ENCODE assay signal across 10 cellular contexts in genomic region chr12:14854586-14855163, GRCh38. TPM values are rescaled to one million over a fixed set of nuclear protein-coding genes. Genes with fewer than 3 reads are reported as not detected.
A peak's percentile ranks its signal among the peaks of the same experiment; 100 is the strongest.
DNase-seq lines count a peak whose midpoint lies in the region; ATAC-seq and TF ChIP-seq lines count a peak whose summit lies in the region.
"Had no signal": no experiment of that assay in that cellular context is flagged by ENCODE, and none has a peak within 500 bp of the region (broad histone marks: within the 10 kb centered on the region; RNA-seq: fewer than 3 reads in every experiment).

No MANE protein-coding gene starts in this region.

- DNase-seq in NCI-H526 (lab: John Stamatoyannopoulos, UW) (peak; percentile 65 to 80), fibroblast of lung (ENCODE audit: low read depth in 2 of 2) (peak in 1 of 2 donors; percentile 75), spleen (no peak), left colon (no peak)
- DNase-seq: retina had no signal

- ATAC-seq in GM19328 (IDR thresholded peaks at IDR 0.05; ENCODE audit: unreplicated experiment) (peak; percentile 51), GM21737 (IDR thresholded peaks at IDR 0.05; ENCODE audit: unreplicated experiment) (no peak), GM18505 (IDR thresholded peaks at IDR 0.05; ENCODE audit: unreplicated experiment) (no peak), left colon (no peak)

- H3K9me3 ChIP-seq in fibroblast of lung (ENCODE audit: control insufficient read depth, insufficient read depth, low read depth, low read length), result no peaks in the 10 kb centered on the region
- H3K9me3 ChIP-seq in subcutaneous abdominal adipose tissue (ENCODE audit: control insufficient read depth in 5 of 5, low read length in 5 of 5), result peaks cover 0 to 7% (median 0%) of the 10 kb centered on the region in 5 donors
- H3K9me3 ChIP-seq in spleen, result peaks cover 0 to 14% (median 9%) of the 10 kb centered on the region in 8 donors

- H3K79me2 ChIP-seq in fibroblast of lung (ENCODE audit: control insufficient read depth, insufficient read depth, low read length), result no peaks in the 10 kb centered on the region

- TF ChIP-seq CTCF in fibroblast of lung (conservative IDR thresholded peaks at IDR 0.05 in 1 of 2, IDR thresholded peaks at IDR 0.05 in 1 of 2; ENCODE audit: low read depth in 1 of 2, low read length in 2 of 2), result no peak
- no peak for TF ChIP-seq CTCF in spleen (IDR thresholded peaks at IDR 0.05 in 8 of 11, conservative IDR thresholded peaks at IDR 0.05 in 3 of 11)

- no peak for TF ChIP-seq POLR2A in spleen (IDR thresholded peaks at IDR 0.05)
- no peak for TF ChIP-seq POLR2A in GM18505 (IDR thresholded peaks at IDR 0.05; ENCODE audit: borderline replicate concordance, extremely low read depth, insufficient read depth, insufficient read length)

- 76 to 83% (median 80%) methylated on average over 6 of the region's 6 CpGs for WGBS in spleen, 5 donors

- H3K36me3 ChIP-seq in fibroblast of lung (ENCODE audit: control insufficient read depth, insufficient read depth, low read length), result no peaks in the 10 kb centered on the region
- H3K36me3 ChIP-seq in subcutaneous abdominal adipose tissue (ENCODE audit: control insufficient read depth in 5 of 5, insufficient read depth in 5 of 5, low read length in 5 of 5), result no peaks in the 10 kb centered on the region
- no peaks in the 10 kb centered on the region for H3K36me3 ChIP-seq in spleen

- no peak overlapping the region for H3K9ac ChIP-seq in fibroblast of lung (ENCODE audit: insufficient read depth, low read length)
- H3K9ac ChIP-seq in subcutaneous abdominal adipose tissue (ENCODE audit: low read length in 5 of 5), result no peak overlapping the region

- no peaks in the 10 kb centered on the region for H3K4me1 ChIP-seq in fibroblast of lung (ENCODE audit: control insufficient read depth, extremely low read depth, insufficient read depth, low read length)
- H3K4me1 ChIP-seq in subcutaneous abdominal adipose tissue (ENCODE audit: control insufficient read depth in 5 of 5, insufficient read depth in 5 of 5, low read length in 5 of 5), result peaks cover 0 to 10% (median 0%) of the 10 kb centered on the region in 5 donors
- no peaks in the 10 kb centered on the region for H3K4me1 ChIP-seq in spleen

- H3K4me3 ChIP-seq in fibroblast of lung (replicated peaks in 1 of 4; ENCODE audit: control extremely low read depth in 1 of 4, insufficient read depth in 1 of 4, low read depth in 3 of 4, low read length in 4 of 4) (no peak overlapping the region), subcutaneous abdominal adipose tissue (ENCODE audit: low read depth in 1 of 5, low read length in 5 of 5) (no peak overlapping the region), spleen (no peak overlapping the region)

- no peaks in the 10 kb centered on the region for H4K20me1 ChIP-seq in fibroblast of lung (ENCODE audit: control insufficient read depth, extremely low read depth, insufficient read depth, low read length)

- no peaks in the 10 kb centered on the region for H3K27me3 ChIP-seq in fibroblast of lung (ENCODE audit: control insufficient read depth, insufficient read depth, low read length)
- H3K27me3 ChIP-seq in subcutaneous abdominal adipose tissue (ENCODE audit: control insufficient read depth in 5 of 5, insufficient read depth in 4 of 5, low read length in 5 of 5), result no peaks in the 10 kb centered on the region
- H3K27me3 ChIP-seq in spleen (replicated peaks in 1 of 7), result no peaks in the 10 kb centered on the region

- no peak overlapping the region for H2AFZ ChIP-seq in fibroblast of lung (ENCODE audit: low read length)

- intact Hi-C loops in spleen (cut with DNase I; ENCODE audit: low total_unique reads) (no loop called here), left colon (cut with DNase I, micrococcal nuclease) (no loop called here)

- H3K27ac ChIP-seq in fibroblast of lung (ENCODE audit: insufficient read depth, low read length) (no peak overlapping the region), subcutaneous abdominal adipose tissue (ENCODE audit: low read depth, low read length) (peak overlapping the region; percentile 9), spleen (no peak overlapping the region)

- peak overlapping the region; percentile 23 for H3K4me2 ChIP-seq in fibroblast of lung (ENCODE audit: extremely low read depth, insufficient read depth, low read length)

RNA-seq across cellular contexts. Expression of gene ART4, which starts 11.3 kb away (rescaled TPM):
- total RNA-seq in fibroblast of lung (not detected in 2 replicates), spleen (10 to 100 TPM; 14.2 to 46.1 (median 21.5) TPM), left colon (under 1 TPM; 0.20 to 0.21 TPM)
- polyA plus RNA-seq in fibroblast of lung (not detected in 2 replicates), spleen (1 to 10 TPM; 2.3 to 8.9 (median 3.9) TPM)
- polyA plus RNA-seq in fibroblast of lung (2012), result not detected in 2 replicates
- not detected in 2 replicates for polyA minus RNA-seq in fibroblast of lung (ENCODE audit: low replicate concordance)
- total RNA-seq: activated T-helper 2 cell treated with anti-CD3 and anti-CD28 coated beads, Interferon-gamma antibody, Interleukin-2, Interleukin-4, amounts not matched to agents 10 μg/mL and 5 μg/mL and 100 μg/mL, durations not matched to agents 14 hours and 24 hours and 36 hours had no signal

RNA-seq across cellular contexts. Expression of gene MGP, which starts 31.0 kb away (rescaled TPM):
- total RNA-seq in fibroblast of lung (2.0 and 38.0 TPM in 2 replicates), spleen (10 to 100 TPM; 29.4 to 96.6 (median 43.5) TPM), left colon (100 to 1,000 TPM in 1 of 2 donors, 10 to 100 TPM in 1; 77.0 to 248 TPM)
- polyA plus RNA-seq in fibroblast of lung (9.5 and 15.9 TPM in 2 replicates), spleen (100 to 1,000 TPM in 2 of 3 donors, 10 to 100 TPM in 1; 56.4 to 292 (median 110) TPM)
- polyA plus RNA-seq in fibroblast of lung (2012), result 10.6 and 21.1 TPM in 2 replicates
- polyA minus RNA-seq in fibroblast of lung (ENCODE audit: low replicate concordance), result 0.41 and 2.9 TPM in 2 replicates
- total RNA-seq: activated T-helper 2 cell treated with anti-CD3 and anti-CD28 coated beads, Interferon-gamma antibody, Interleukin-2, Interleukin-4, amounts not matched to agents 10 μg/mL and 5 μg/mL and 100 μg/mL, durations not matched to agents 14 hours and 24 hours and 36 hours had no signal

RNA-seq across cellular contexts. Expression of gene SMCO3, which starts 40.7 kb away (rescaled TPM):
- 0.17 TPM in 1 of 2 replicates, not detected in the other for total RNA-seq in fibroblast of lung
- polyA plus RNA-seq in fibroblast of lung, result 0.16 TPM in 1 of 2 replicates, not detected in the other
- polyA plus RNA-seq in fibroblast of lung (2012), result 0.05 and 0.08 TPM in 2 replicates
- not detected in 2 replicates for polyA minus RNA-seq in fibroblast of lung (ENCODE audit: low replicate concordance)
- 1 to 10 TPM in 3 of 7 donors, under 1 TPM in 4; 0.32 to 1.6 (median 0.77) TPM for total RNA-seq in spleen
- 1 to 10 TPM in 1 of 3 donors, under 1 TPM in 2; 0.57 to 1.5 (median 0.97) TPM for polyA plus RNA-seq in spleen
- not detected for total RNA-seq in left colon
- total RNA-seq: activated T-helper 2 cell treated with anti-CD3 and anti-CD28 coated beads, Interferon-gamma antibody, Interleukin-2, Interleukin-4, amounts not matched to agents 10 μg/mL and 5 μg/mL and 100 μg/mL, durations not matched to agents 14 hours and 24 hours and 36 hours had no signal

RNA-seq across cellular contexts. Expression of gene C12orf60, which starts 51.2 kb away (rescaled TPM):
- 1.0 and 1.5 TPM in 2 replicates for total RNA-seq in fibroblast of lung
- 1.1 TPM in 2 replicates for polyA plus RNA-seq in fibroblast of lung
- 0.68 TPM in 2 replicates for polyA plus RNA-seq in fibroblast of lung (2012)
- not detected in 2 replicates for polyA minus RNA-seq in fibroblast of lung (ENCODE audit: low replicate concordance)
- total RNA-seq in spleen, result 1 to 10 TPM in 5 of 7 donors, under 1 TPM in 2; 0.51 to 1.4 (median 1.0) TPM
- 1 to 10 TPM in 2 of 3 donors, under 1 TPM in 1; 0.96 to 2.2 (median 1.6) TPM for polyA plus RNA-seq in spleen
- total RNA-seq in left colon, result under 1 TPM; 0.31 to 0.89 TPM

RNA-seq across cellular contexts. Expression of gene WBP11, which starts 51.4 kb away (rescaled TPM):
- 8.0 and 10.6 TPM in 2 replicates for total RNA-seq in fibroblast of lung
- polyA plus RNA-seq in fibroblast of lung, result 17.5 and 27.4 TPM in 2 replicates
- 31.4 and 34.6 TPM in 2 replicates for polyA plus RNA-seq in fibroblast of lung (2012)
- polyA minus RNA-seq in fibroblast of lung (ENCODE audit: low replicate concordance), result 11.8 and 19.6 TPM in 2 replicates
- total RNA-seq in spleen, result 10 to 100 TPM; 22.0 to 61.4 (median 49.2) TPM
- 10 to 100 TPM; 16.0 to 18.8 (median 17.1) TPM for polyA plus RNA-seq in spleen
- total RNA-seq in left colon, result 10 to 100 TPM; 38.0 to 44.1 TPM

Comparison
In these comparisons a context has a peak if more than half of its experiments do, and no peak if none do; other contexts are left out.
1. DNase-seq: peak in NCI-H526 (2 of 2); none in spleen (single experiment) and left colon (0 of 2).
2. RNA of gene ART4, which starts 11.3 kb away (total RNA-seq): 14.2 to 46.1 TPM in spleen; 0.20 to 0.21 TPM in left colon and not detected in fibroblast of lung; every median in the first group is over 10 times any median in the second.